ENCODE assay signal across 8 cellular contexts in the genomic region with DNA sequence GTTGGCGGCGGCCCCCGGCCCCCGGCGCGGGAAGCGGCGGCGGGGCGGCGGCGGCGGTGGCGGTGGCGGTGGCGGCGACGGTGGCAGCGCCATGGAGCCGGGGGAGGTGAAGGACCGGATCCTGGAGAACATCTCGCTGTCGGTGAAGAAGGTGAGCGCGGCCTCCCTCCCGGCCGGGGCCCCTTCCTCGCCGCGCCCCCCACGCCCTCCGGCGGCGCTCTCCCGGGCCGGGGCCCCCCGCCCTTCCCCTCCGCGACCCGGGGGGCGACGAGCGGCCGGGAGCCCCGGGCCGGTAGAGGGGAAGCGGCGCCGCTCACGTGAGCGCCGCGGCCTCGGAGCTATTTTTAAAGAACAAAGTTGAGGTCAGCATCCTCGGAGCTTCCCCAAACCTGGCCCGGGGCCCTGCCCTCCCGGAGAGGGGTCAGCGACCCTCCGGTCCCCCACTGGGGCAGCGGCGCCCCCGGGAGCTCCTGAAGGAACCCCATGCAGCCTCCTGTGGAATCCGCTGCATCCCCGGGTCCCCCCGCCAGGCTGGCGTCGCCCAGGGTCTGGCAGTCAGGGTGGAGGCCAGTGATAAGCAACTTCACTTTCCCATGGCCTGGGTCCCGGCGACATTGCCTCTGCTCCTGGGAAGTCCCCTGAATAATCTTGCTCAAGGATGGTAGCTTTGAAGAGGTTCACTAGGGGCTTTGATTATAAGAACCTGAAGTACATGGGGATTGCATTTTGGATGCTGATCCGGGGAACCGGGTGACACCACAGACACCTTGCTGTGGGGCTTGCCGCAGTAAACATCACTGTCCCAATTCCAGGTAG.
DNase-seq lines count a peak whose midpoint lies in the region; ATAC-seq and TF ChIP-seq lines count a peak whose summit lies in the region.

No MANE protein-coding gene starts in this region.

- peak overlapping the region; percentile 35; the same call in 1 of the 2 replicates for H3K27ac ChIP-seq in MM.1S (ENCODE audit: low read length)

- H3K4me1 ChIP-seq in MM.1S (ENCODE audit: low read length), result peaks cover 6% of the 10 kb centered on the region; the same call in 1 of the 2 replicates
- peaks cover 24% of the 10 kb centered on the region for H3K4me1 ChIP-seq in neuron (ENCODE audit: insufficient read depth, low read length)

- H3K79me2 ChIP-seq in MM.1S (ENCODE audit: low read length), result peaks cover 52% of the 10 kb centered on the region

- DNase-seq in AG08396 (ENCODE audit: low spot score) (peak; percentile 69), MM.1S (peak; percentile 34), activated T-helper 1 cell treated with Interleukin-2 at 50 U/mL for 16 hours (ENCODE audit: low read depth) (peak; percentile 7), foreskin fibroblast (peak in 1 of 2 donors; percentile 57), NCI-H446 (lab: John Stamatoyannopoulos, UW) (no peak)

- H3K9me3 ChIP-seq in MM.1S (replicated peaks; ENCODE audit: insufficient read depth, low read length) (no peaks in the 10 kb centered on the region), neuron (ENCODE audit: low read length) (peaks cover 8% of the 10 kb centered on the region)

- peak; percentile 37 for ATAC-seq in GM18909 (IDR thresholded peaks at IDR 0.05; ENCODE audit: poor library complexity, unreplicated experiment)
- no peak for ATAC-seq in GM21360 (IDR thresholded peaks at IDR 0.05; ENCODE audit: unreplicated experiment)

- H3K4me2 ChIP-seq in MM.1S (ENCODE audit: low read depth, low read length), result peak overlapping the region; percentile 56

- H3K4me3 ChIP-seq in MM.1S (ENCODE audit: low read length), result peak overlapping the region; percentile 64
- peak overlapping the region; percentile 65 to 93 for H3K4me3 ChIP-seq in foreskin fibroblast (ENCODE audit: low read depth in 1 of 2, low read length in 2 of 2)
- H3K4me3 ChIP-seq in neuron (ENCODE audit: low read length), result peak overlapping the region; percentile 74

- H3K36me3 ChIP-seq in MM.1S (replicated peaks; ENCODE audit: insufficient read depth, low read length) (no peaks in the 10 kb centered on the region), neuron (ENCODE audit: insufficient read depth, low read length) (peaks cover 3% of the 10 kb centered on the region)

- peaks cover 7% of the 10 kb centered on the region; the same call in 1 of the 2 replicates for H3F3A ChIP-seq in MM.1S (ENCODE audit: insufficient read depth, low read length)

- no peaks in the 10 kb centered on the region for H4K20me1 ChIP-seq in MM.1S (ENCODE audit: insufficient read depth, low read length)

- no peak for TF ChIP-seq CTCF in MM.1S (IDR thresholded peaks at IDR 0.05; ENCODE audit: low read length)
- no peak for TF ChIP-seq CTCF in foreskin fibroblast (IDR thresholded peaks at IDR 0.05; ENCODE audit: low read depth, low read length)

- H3K27me3 ChIP-seq in MM.1S (replicated peaks; ENCODE audit: insufficient read depth, low read length) (no peaks in the 10 kb centered on the region), neuron (ENCODE audit: insufficient read depth, low read length) (no peaks in the 10 kb centered on the region)

- H3K9me2 ChIP-seq in MM.1S (replicated peaks; ENCODE audit: insufficient read depth, low read length), result no peaks in the 10 kb centered on the region

- peak overlapping the region; percentile 77; the same call in 1 of the 2 replicates for H3K9ac ChIP-seq in MM.1S (ENCODE audit: low read length)

- H2AFZ ChIP-seq in MM.1S (ENCODE audit: low read length) (peak overlapping the region; percentile 51; the same call in 1 of the 2 replicates), neuron (ENCODE audit: low read depth, low read length) (peak overlapping the region; percentile 88)

Comparison
In these comparisons a context has a peak if more than half of its experiments do, and no peak if none do; other contexts are left out.
1. DNase-seq: peak in AG08396 (single experiment), MM.1S (single experiment) and activated T-helper 1 cell treated with Interleukin-2 at 50 U/mL for 16 hours (single experiment); none in NCI-H446 (0 of 2).
2. Peak in every context shown above with its lines, with median percentiles within 50 percentile points of each other: H3K4me3 ChIP-seq.